7 cellular contexts compared by ENCODE assay signal in the genomic region with DNA sequence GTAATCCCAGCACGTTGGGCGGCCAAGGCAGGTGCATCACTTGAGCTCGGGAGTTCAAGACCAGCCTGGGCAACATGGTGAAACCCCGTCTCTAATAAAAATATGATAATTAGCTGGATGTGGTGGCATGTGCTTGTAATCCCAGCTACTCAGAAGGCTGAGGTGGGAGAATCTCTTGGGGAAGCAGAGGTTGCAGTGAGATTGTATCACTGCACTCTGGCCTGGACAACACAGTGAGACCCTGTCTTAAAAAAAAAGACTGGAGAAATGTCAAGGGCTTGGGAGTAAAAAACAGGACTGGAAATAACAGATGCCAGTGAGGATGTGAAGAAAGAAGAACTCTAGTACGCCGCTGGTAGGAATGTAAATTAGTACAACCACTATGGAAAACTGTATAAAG.
"Had no signal": no experiment of that assay in that cellular context is flagged by ENCODE, and none has a peak within 500 bp of the region (broad histone marks: within the 10 kb centered on the region; RNA-seq: fewer than 3 reads in every experiment).

No MANE protein-coding gene starts in this region.

- ATAC-seq: GM12878 had no signal

- FAIRE-seq: G401.6, GM12878, GM12892, GM18507, GM19239 had no signal

- H3K4me3 ChIP-seq: GM12878 had no signal

- DNase-seq: GDM1, GF-D8 had no signal
